Comparison of ENCODE assay signal across 35 cellular contexts in the genomic region with DNA sequence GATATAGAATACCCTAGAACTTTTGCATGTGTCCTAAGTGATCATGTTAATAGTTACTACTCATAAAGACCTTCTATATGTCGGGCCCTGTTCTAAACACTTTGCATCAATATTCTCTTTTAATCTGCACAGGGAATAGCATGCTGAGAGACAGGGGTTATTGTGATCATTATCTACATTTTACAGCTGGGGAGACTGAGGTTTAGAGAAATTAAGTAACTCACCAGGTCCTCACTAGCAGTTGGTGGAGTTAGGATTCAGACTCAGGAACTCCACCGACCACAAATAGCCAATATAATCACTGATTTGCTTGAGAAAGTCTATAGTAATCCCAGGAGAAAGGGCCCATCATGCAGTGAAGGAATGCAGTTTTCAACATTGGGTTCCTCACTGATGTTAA.
"Had no signal": no experiment of that assay in that cellular context is flagged by ENCODE, and none has a peak within 500 bp of the region (broad histone marks: within the 10 kb centered on the region; RNA-seq: fewer than 3 reads in every experiment).

No MANE protein-coding gene starts in this region.

- H3K36me3 Mint-ChIP-seq: activated CD8-positive, alpha-beta memory T cell treated with anti-CD3 and anti-CD28 coated beads, Interleukin-2, amount 10 ng/mL, durations not matched to agents 7 days and 5 days; activated naive CD4-positive, alpha-beta T cell treated with anti-CD3 and anti-CD28 coated beads, Interleukin-2, amount 10 ng/mL, durations not matched to agents 7 days and 5 days; brain; T-cell had no signal

- H3K27me3 ChIP-seq: Peyer's patch, SJSA1 had no signal

- H3K27me3 Mint-ChIP-seq: activated CD4-positive, alpha-beta memory T cell treated with anti-CD3 and anti-CD28 coated beads, Interleukin-2, amount 10 ng/mL, durations not matched to agents 7 days and 5 days; activated CD8-positive, alpha-beta memory T cell treated with anti-CD3 and anti-CD28 coated beads, Interleukin-2, amount 10 ng/mL, durations not matched to agents 7 days and 5 days; activated naive CD4-positive, alpha-beta T cell treated with anti-CD3 and anti-CD28 coated beads, Interleukin-2, amount 10 ng/mL, durations not matched to agents 7 days and 5 days; activated naive CD8-positive, alpha-beta T cell; activated naive CD8-positive, alpha-beta T cell treated with anti-CD3 and anti-CD28 coated beads, Interleukin-2, amount 50 U/mL, for 24 hours; T-cell had no signal

- H3K4me3 ChIP-seq: Peyer's patch, SJSA1 had no signal

- H3K27ac ChIP-seq: Peyer's patch, SJSA1, WERI-Rb-1 had no signal

- H3K4me1 ChIP-seq: SJSA1 had no signal

- H3K36me3 ChIP-seq: Peyer's patch, SJSA1, WERI-Rb-1 had no signal

- H3K9me3 ChIP-seq: Peyer's patch, SJSA1 had no signal

- DNase-seq: activated CD4-positive, alpha-beta memory T cell treated with anti-CD3 and anti-CD28 coated beads, Interleukin-2, amount 10 ng/mL, durations not matched to agents 7 days and 5 days; activated CD4-positive, alpha-beta T cell treated with anti-CD3 and anti-CD28 coated beads for 1 hour; activated CD4-positive, alpha-beta T cell treated with anti-CD3 and anti-CD28 coated beads for 48 hours; activated CD4-positive, CD25-positive, alpha-beta regulatory T cell; activated CD8-positive, alpha-beta memory T cell treated with anti-CD3 and anti-CD28 coated beads for 24 hours; activated CD8-positive, alpha-beta memory T cell treated with anti-CD3 and anti-CD28 coated beads, Interleukin-2, amount 10 ng/mL, durations not matched to agents 7 days and 5 days; activated CD8-positive, alpha-beta memory T cell treated with anti-CD3 and anti-CD28 coated beads, Interleukin-2, amount 50 U/mL, for 48 hours; activated effector memory CD4-positive, alpha-beta T cell treated with Interleukin-2 at 50 U/mL for 16 hours; activated naive CD4-positive, alpha-beta T cell treated with anti-CD3 and anti-CD28 coated beads, Interleukin-2, amount 10 ng/mL, durations not matched to agents 7 days and 5 days; activated naive CD8-positive, alpha-beta T cell treated with anti-CD3 and anti-CD28 coated beads, Interleukin-2, amount 50 U/mL, for 24 hours; activated T-cell treated with anti-CD3 and anti-CD28 coated beads, Interleukin-2, amount 50 U/mL, for 48 hours; anterior cingulate cortex; caudate nucleus; MM.1S; MV-4-11; NCI-H1092; NCI-H1436 treated with DMSO at 0.1 percent for 48 hours; NCI-H1694 treated with DMSO at 0.1 percent for 48 hours; NCI-H2029; NCI-H2171; NCI-H510A; NCI-H748 treated with DMSO at 0.1 percent for 48 hours; NK-92 treated with Interleukin-12 subunit alpha and Interleukin-12 subunit beta, amount 100 ng/mL, for 24 hours; PC-3; Peyer's patch; RPMI8226; SHP77 treated with DMSO at 0.1 percent for 48 hours; T-cell; T-helper 2 cell; T1000; WERI-Rb-1 had no signal

- H3K27ac Mint-ChIP-seq: activated CD4-positive, alpha-beta memory T cell treated with anti-CD3 and anti-CD28 coated beads, Interleukin-2, amount 10 ng/mL, durations not matched to agents 7 days and 5 days; activated CD8-positive, alpha-beta memory T cell treated with anti-CD3 and anti-CD28 coated beads, Interleukin-2, amount 10 ng/mL, durations not matched to agents 7 days and 5 days; activated naive CD4-positive, alpha-beta T cell treated with anti-CD3 and anti-CD28 coated beads, Interleukin-2, amount 10 ng/mL, durations not matched to agents 7 days and 5 days; activated naive CD8-positive, alpha-beta T cell; activated naive CD8-positive, alpha-beta T cell treated with anti-CD3 and anti-CD28 coated beads, Interleukin-2, amount 50 U/mL, for 24 hours; brain had no signal

- H3K4me3 Mint-ChIP-seq: activated CD4-positive, alpha-beta memory T cell treated with anti-CD3 and anti-CD28 coated beads, Interleukin-2, amount 10 ng/mL, durations not matched to agents 7 days and 5 days; activated CD8-positive, alpha-beta memory T cell treated with anti-CD3 and anti-CD28 coated beads, Interleukin-2, amount 10 ng/mL, durations not matched to agents 7 days and 5 days; activated naive CD4-positive, alpha-beta T cell treated with anti-CD3 and anti-CD28 coated beads, Interleukin-2, amount 10 ng/mL, durations not matched to agents 7 days and 5 days; activated naive CD8-positive, alpha-beta T cell; activated naive CD8-positive, alpha-beta T cell treated with anti-CD3 and anti-CD28 coated beads, Interleukin-2, amount 50 U/mL, for 24 hours; brain; T-cell had no signal

- ATAC-seq: activated CD8-positive, alpha-beta memory T cell treated with anti-CD3 and anti-CD28 coated beads, Interleukin-2, amount 10 ng/mL, durations not matched to agents 7 days and 5 days; activated naive CD8-positive, alpha-beta T cell treated with anti-CD3 and anti-CD28 coated beads, Interleukin-2, amount 50 U/mL, for 24 hours; PC-3; SK-N-SH treated with all-trans-retinoic acid at 6 μM for 48 hours; T-cell had no signal
